8 cellular contexts compared by ENCODE assay signal in the genomic region with DNA sequence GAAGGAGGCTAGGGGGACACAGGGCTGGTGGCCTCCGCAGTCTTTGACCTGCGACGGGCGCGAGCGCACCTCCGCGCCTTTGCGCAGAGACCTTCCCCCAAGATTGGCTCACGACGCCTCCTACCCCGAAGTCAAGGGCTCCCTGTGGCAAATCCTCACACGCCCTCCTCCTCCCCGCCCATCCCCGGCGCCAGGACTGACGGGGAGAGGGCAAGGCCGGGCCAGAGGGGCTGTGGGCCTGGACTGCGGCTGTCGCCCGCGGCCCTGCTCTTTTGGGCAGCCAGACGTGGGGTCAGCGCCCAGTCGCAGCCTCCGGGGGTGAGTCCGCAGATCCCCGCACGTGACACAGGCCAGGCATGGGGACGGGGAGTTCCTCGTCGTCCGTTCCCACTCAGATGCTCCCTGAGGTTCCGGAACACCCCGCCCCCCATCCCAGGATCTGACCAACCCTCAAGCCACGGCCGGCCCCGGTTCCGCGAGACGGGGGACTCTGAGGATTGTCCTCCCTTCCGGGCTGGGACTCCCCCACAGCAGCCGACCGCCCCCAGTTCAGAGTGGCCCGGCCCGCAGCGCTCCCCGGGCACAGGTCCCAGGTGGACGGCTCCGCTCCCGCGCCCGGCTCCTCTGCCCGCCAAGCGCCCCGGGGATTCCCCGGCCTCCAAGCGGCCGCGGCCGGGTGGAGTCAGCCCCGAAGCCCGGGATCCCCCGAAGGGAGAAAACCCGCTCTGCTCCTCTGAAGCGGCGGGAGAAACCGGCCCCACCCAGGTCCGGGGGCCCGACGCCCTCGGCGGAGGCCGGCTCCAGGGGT. TPM values are rescaled to one million over a fixed set of nuclear protein-coding genes. Genes with fewer than 3 reads are reported as not detected.
DNase-seq lines count a peak whose midpoint lies in the region; ATAC-seq and TF ChIP-seq lines count a peak whose summit lies in the region.

No MANE protein-coding gene starts in this region.

- TF ChIP-seq CTCF in CD4-positive, alpha-beta T cell (IDR thresholded peaks at IDR 0.05): no peak
- TF ChIP-seq CTCF in fibroblast of pulmonary artery (IDR thresholded peaks at IDR 0.05; ENCODE audit: low read length, missing control alignments) (no peak), osteoblast (IDR thresholded peaks at IDR 0.05; ENCODE audit: extremely low read depth, low read depth, low read length) (no peak)

- H3K36me3 Mint-ChIP-seq in CD4-positive, alpha-beta T cell (ENCODE audit: low read depth): no peaks in the 10 kb centered on the region
- no peaks in the 10 kb centered on the region for H3K36me3 Mint-ChIP-seq in activated CD4-positive, alpha-beta memory T cell treated with anti-CD3 and anti-CD28 coated beads for 36 hours

- CTCF ChIA-PET in CD4-positive, alpha-beta T cell (lab: Charles Lee): no interaction called here
- CTCF ChIA-PET in activated CD4-positive, alpha-beta memory T cell treated with anti-CD3 and anti-CD28 coated beads for 36 hours (lab: Charles Lee): interaction anchor here (1.4 kb wide), 1 partner anchor 64 kb away, joined by 4 read pairs; no protein-coding TSS in a partner anchor

- WGBS in urinary bladder: 7% methylated on average over 74 of the region's 74 CpGs

- H3K36me3 ChIP-seq in osteoblast (ENCODE audit: insufficient read depth, low read length) (no peaks in the 10 kb centered on the region), urinary bladder (ENCODE audit: insufficient read depth) (no peaks in the 10 kb centered on the region)

- H3K27ac Mint-ChIP-seq in CD4-positive, alpha-beta T cell: no peak overlapping the region
- H3K27ac Mint-ChIP-seq in activated CD4-positive, alpha-beta memory T cell treated with anti-CD3 and anti-CD28 coated beads for 36 hours: peak overlapping the region; percentile 66

- H3K4me1 Mint-ChIP-seq in CD4-positive, alpha-beta T cell (ENCODE audit: low read depth): peaks cover 13% of the 10 kb centered on the region
- H3K4me1 Mint-ChIP-seq in activated CD4-positive, alpha-beta memory T cell treated with anti-CD3 and anti-CD28 coated beads for 36 hours (ENCODE audit: low read depth): peaks cover 21% of the 10 kb centered on the region

- DNase-seq in CD4-positive, alpha-beta T cell: peak in 4 of 10 experiments; percentile 16 to 47 (median 34)
- DNase-seq in HPDE6-E6E7 (ENCODE audit: extremely low spot score) (peak; percentile 56), fibroblast of pulmonary artery (ENCODE audit: low read depth) (peak; percentile 27), osteoblast (ENCODE audit: insufficient read length, low spot score, missing footprints) (peak; percentile 94), NCI-H1048 (lab: John Stamatoyannopoulos, UW) (no peak)
- DNase-seq in activated CD4-positive, alpha-beta memory T cell treated with anti-CD3 and anti-CD28 coated beads for 36 hours: peak; percentile 72

- H3K4me3 ChIP-seq in fibroblast of pulmonary artery (replicated peaks; ENCODE audit: low read depth, low read length): peak overlapping the region; percentile 64
- H3K4me3 ChIP-seq in osteoblast (ENCODE audit: insufficient read depth, low read length): peak overlapping the region; percentile 78
- H3K4me3 ChIP-seq in urinary bladder (ENCODE audit: low read depth, low read length): peak overlapping the region; percentile 88

- intact Hi-C loops in CD4-positive, alpha-beta T cell (cut with DNase I, micrococcal nuclease): loop anchor here in 1 of 2 experiments (5.0 kb wide), 2 partner anchors 64 to 116 kb away; no protein-coding TSS in a partner anchor
- intact Hi-C loops in activated CD4-positive, alpha-beta memory T cell treated with anti-CD3 and anti-CD28 coated beads for 36 hours (cut with micrococcal nuclease): loop anchor here (5.0 to 10.0 kb wide), 2 partner anchors 119 to 211 kb away; a partner anchor contains a TSS

- no peaks in the 10 kb centered on the region for H3K27me3 ChIP-seq in CD4-positive, alpha-beta T cell (ENCODE audit: control insufficient read depth, insufficient read depth, low read length)
- H3K27me3 ChIP-seq in osteoblast (ENCODE audit: insufficient read depth, low read length): no peaks in the 10 kb centered on the region

- peak overlapping the region; percentile 82 for H3K4me2 ChIP-seq in osteoblast (ENCODE audit: insufficient read depth, low read length)

- H3K4me1 ChIP-seq in osteoblast (ENCODE audit: insufficient read depth, low read length) (peaks cover 14% of the 10 kb centered on the region), urinary bladder (ENCODE audit: insufficient read depth) (peaks cover 1% of the 10 kb centered on the region)

- H3K9me3 Mint-ChIP-seq in CD4-positive, alpha-beta T cell: no peaks in the 10 kb centered on the region
- no peaks in the 10 kb centered on the region for H3K9me3 Mint-ChIP-seq in activated CD4-positive, alpha-beta memory T cell treated with anti-CD3 and anti-CD28 coated beads for 36 hours

- POLR2A ChIA-PET in CD4-positive, alpha-beta T cell (lab: Charles Lee): no interaction called here
- POLR2A ChIA-PET in activated CD4-positive, alpha-beta memory T cell treated with anti-CD3 and anti-CD28 coated beads for 36 hours (lab: Charles Lee): interaction anchor here (1.0 to 1.1 kb wide), 3 partner anchors 13 to 313 kb away, joined by 3 to 5 read pairs (median 3); a partner anchor contains a TSS

- H3K4me3 Mint-ChIP-seq in CD4-positive, alpha-beta T cell: peak overlapping the region; percentile 71
- peak overlapping the region; percentile 61 for H3K4me3 Mint-ChIP-seq in activated CD4-positive, alpha-beta memory T cell treated with anti-CD3 and anti-CD28 coated beads for 36 hours

- H3K79me2 ChIP-seq in osteoblast (ENCODE audit: insufficient read depth, low read length): peaks cover 4% of the 10 kb centered on the region

- peak overlapping the region; percentile 70 for H2AFZ ChIP-seq in osteoblast (ENCODE audit: low read length)

- peak; percentile 39 for ATAC-seq in CD4-positive, alpha-beta T cell (ENCODE audit: poor library complexity)
- ATAC-seq in GM21367 (IDR thresholded peaks at IDR 0.05; ENCODE audit: unreplicated experiment): peak; percentile 18

- no peaks in the 10 kb centered on the region for H3K9me3 ChIP-seq in CD4-positive, alpha-beta T cell (ENCODE audit: control insufficient read depth, low read length)
- no peaks in the 10 kb centered on the region for H3K9me3 ChIP-seq in osteoblast (ENCODE audit: low read depth, low read length)

- H3K27me3 Mint-ChIP-seq in CD4-positive, alpha-beta T cell: peaks cover 5% of the 10 kb centered on the region
- peaks cover 3% of the 10 kb centered on the region for H3K27me3 Mint-ChIP-seq in activated CD4-positive, alpha-beta memory T cell treated with anti-CD3 and anti-CD28 coated beads for 36 hours

- no peak overlapping the region for H3K27ac ChIP-seq in CD4-positive, alpha-beta T cell (ENCODE audit: low read depth, low read length)
- peak overlapping the region; percentile 8 for H3K27ac ChIP-seq in osteoblast (ENCODE audit: low read depth, low read length)
- peak overlapping the region; percentile 42 for H3K27ac ChIP-seq in urinary bladder (ENCODE audit: low read depth)

- H4K20me1 ChIP-seq in osteoblast (ENCODE audit: insufficient read depth, low read length): no peaks in the 10 kb centered on the region

RNA-seq across cellular contexts. Expression of a gene that starts 0.5 kb away (rescaled TPM):
- total RNA-seq in CD4-positive, alpha-beta T cell: 1 to 10 TPM in 1 of 2 experiments, under 1 TPM in 1; 0.99 to 1.3 TPM
- 1 to 10 TPM; 9.9 to 10.0 TPM for total RNA-seq in activated CD4-positive, alpha-beta memory T cell treated with anti-CD3 and anti-CD28 coated beads for 36 hours
- total RNA-seq in osteoblast (5.1 and 5.6 TPM in 2 replicates), urinary bladder (4.4 TPM)
- polyA plus RNA-seq in urinary bladder: 4.7 TPM
